1 cellular context compared by ENCODE assay signal in genomic region chrX:140298946-140299345, GRCh38.
TF ChIP-seq lines count a peak whose summit lies in the region.

No MANE protein-coding gene starts in this region.

TF ChIP-seq in WTC11, 78 proteins besides CTCF, POLR2A, EP300 and RAD21 (continued from another document):
- TF ChIP-seq, protein P1, sequence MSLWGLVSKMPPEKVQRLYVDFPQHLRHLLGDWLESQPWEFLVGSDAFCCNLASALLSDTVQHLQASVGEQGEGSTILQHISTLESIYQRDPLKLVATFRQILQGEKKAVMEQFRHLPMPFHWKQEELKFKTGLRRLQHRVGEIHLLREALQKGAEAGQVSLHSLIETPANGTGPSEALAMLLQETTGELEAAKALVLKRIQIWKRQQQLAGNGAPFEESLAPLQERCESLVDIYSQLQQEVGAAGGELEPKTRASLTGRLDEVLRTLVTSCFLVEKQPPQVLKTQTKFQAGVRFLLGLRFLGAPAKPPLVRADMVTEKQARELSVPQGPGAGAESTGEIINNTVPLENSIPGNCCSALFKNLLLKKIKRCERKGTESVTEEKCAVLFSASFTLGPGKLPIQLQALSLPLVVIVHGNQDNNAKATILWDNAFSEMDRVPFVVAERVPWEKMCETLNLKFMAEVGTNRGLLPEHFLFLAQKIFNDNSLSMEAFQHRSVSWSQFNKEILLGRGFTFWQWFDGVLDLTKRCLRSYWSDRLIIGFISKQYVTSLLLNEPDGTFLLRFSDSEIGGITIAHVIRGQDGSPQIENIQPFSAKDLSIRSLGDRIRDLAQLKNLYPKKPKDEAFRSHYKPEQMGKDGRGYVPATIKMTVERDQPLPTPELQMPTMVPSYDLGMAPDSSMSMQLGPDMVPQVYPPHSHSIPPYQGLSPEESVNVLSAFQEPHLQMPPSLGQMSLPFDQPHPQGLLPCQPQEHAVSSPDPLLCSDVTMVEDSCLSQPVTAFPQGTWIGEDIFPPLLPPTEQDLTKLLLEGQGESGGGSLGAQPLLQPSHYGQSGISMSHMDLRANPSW (CRISPR knock-in tag; conservative IDR thresholded peaks at IDR 0.05; ENCODE audit: low read depth): no peak
- TF ChIP-seq ESRRA (CRISPR knock-in tag; IDR thresholded peaks at IDR 0.05; ENCODE audit: borderline replicate concordance): no peak
- TF ChIP-seq ZNF263 (CRISPR knock-in tag; IDR thresholded peaks at IDR 0.05; ENCODE audit: low read depth): no peak
- no peak for TF ChIP-seq TEAD4 (CRISPR knock-in tag; IDR thresholded peaks at IDR 0.05)
